ENCODE assay signal across 1 cellular context in the genomic region with DNA sequence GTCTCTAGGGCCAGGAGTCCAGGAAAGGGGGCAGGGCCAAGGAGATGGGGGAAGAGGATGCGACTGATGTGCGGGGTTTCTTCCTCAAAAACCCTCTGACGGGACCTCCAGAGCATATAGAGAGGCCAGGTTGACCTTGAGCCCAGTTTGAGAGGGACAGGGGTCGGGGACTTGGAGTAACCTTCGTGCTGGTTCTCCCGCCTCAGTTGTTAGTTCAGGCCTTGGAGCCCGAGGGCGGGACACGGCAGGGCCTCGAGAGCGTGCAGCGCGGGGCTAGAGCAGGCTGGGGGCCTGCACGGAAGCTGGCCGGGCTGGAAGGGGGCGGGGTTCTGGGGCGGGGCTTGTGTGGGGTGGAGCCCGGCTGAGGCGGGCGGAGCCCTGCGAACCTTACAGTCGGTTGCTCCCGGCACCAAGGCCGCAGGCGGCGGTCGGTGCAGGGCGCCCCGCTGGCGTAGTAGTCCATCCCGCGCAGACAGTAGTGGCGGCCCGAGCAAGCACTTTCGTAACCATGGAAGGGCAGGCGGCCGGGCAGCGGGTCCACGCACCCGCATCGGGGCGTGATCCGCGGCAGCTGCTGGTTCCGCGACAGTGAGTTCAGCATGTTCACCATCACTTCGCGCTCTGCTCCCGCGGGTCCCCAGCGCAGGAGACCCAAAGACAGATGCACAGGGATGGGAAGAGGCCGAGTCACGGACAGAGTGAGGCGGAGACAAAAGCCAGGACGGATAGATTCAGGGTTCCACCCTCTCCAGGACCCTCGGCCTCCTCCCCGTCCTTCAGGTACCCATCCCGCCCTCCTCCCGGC.
A peak's percentile ranks its signal among the peaks of the same experiment; 100 is the strongest.
TF ChIP-seq lines count a peak whose summit lies in the region.

No MANE protein-coding gene starts in this region.

TF ChIP-seq in HepG2, 621 proteins besides CTCF, POLR2A, EP300 and RAD21 (continued from another document and continues in another):
- TF ChIP-seq, protein P1, sequence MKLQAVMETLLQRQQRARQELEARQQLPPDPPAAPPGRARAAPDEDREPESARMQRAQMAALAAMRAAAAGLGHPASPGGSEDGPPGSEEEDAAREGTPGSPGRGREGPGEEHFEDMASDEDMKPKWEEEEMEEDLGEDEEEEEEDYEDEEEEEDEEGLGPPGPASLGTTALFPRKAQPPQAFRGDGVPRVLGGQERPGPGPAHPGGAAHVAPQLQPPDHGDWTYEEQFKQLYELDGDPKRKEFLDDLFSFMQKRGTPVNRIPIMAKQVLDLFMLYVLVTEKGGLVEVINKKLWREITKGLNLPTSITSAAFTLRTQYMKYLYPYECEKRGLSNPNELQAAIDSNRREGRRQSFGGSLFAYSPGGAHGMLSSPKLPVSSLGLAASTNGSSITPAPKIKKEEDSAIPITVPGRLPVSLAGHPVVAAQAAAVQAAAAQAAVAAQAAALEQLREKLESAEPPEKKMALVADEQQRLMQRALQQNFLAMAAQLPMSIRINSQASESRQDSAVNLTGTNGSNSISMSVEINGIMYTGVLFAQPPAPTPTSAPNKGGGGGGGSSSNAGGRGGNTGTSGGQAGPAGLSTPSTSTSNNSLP (IDR thresholded peaks at IDR 0.05; ENCODE audit: low read depth, low read length), result no peak
- TF ChIP-seq ZNF10 (CRISPR knock-in tag; IDR thresholded peaks at IDR 0.05; ENCODE audit: borderline replicate concordance, low read depth) (no peak), ZNF30 (CRISPR knock-in tag; IDR thresholded peaks at IDR 0.05) (peak; percentile 96), ZNF235 (CRISPR knock-in tag; IDR thresholded peaks at IDR 0.05; ENCODE audit: borderline replicate concordance) (0 out of 2 replicates have a peak, but pooled peaks have one; percentile 28), FOSL2 (CRISPR knock-in tag; IDR thresholded peaks at IDR 0.05) (no peak), GTF3A (CRISPR knock-in tag; conservative IDR thresholded peaks at IDR 0.05) (no peak), ZNF749 (CRISPR knock-in tag; IDR thresholded peaks at IDR 0.05; ENCODE audit: borderline replicate concordance) (no peak; the same call in 1 of the 2 replicates), HOXA9 (CRISPR knock-in tag; IDR thresholded peaks at IDR 0.05; ENCODE audit: borderline replicate concordance) (no peak; the same call in 1 of the 2 replicates), MEF2D (CRISPR knock-in tag; IDR thresholded peaks at IDR 0.05) (peak; percentile 50; the same call in 1 of the 2 replicates), ZNF709 (CRISPR knock-in tag; IDR thresholded peaks at IDR 0.05) (peak; percentile 77; the same call in 1 of the 2 replicates), MTF2 (CRISPR knock-in tag; IDR thresholded peaks at IDR 0.05; ENCODE audit: borderline replicate concordance) (peak; percentile 60; the same call in 1 of the 2 replicates), ZNF468 (CRISPR knock-in tag; IDR thresholded peaks at IDR 0.05) (0 out of 2 replicates have a peak, but pooled peaks have one; percentile 71), GATAD2A (CRISPR knock-in tag; IDR thresholded peaks at IDR 0.05) (no peak; the same call in 1 of the 2 replicates), ZMYM4 (CRISPR knock-in tag; IDR thresholded peaks at IDR 0.05) (0 out of 2 replicates have a peak, but pooled peaks have one; percentile 35), BRD4 (CRISPR knock-in tag; IDR thresholded peaks at IDR 0.05) (no peak), EEA1 (CRISPR knock-in tag; IDR thresholded peaks at IDR 0.05; ENCODE audit: borderline replicate concordance) (no peak; the same call in 1 of the 2 replicates), FOXA1 (IDR thresholded peaks at IDR 0.05) (no peak), FOXA1 (CRISPR knock-in tag; IDR thresholded peaks at IDR 0.05) (no peak), TBL1XR1 (IDR thresholded peaks at IDR 0.05; ENCODE audit: borderline replicate concordance, low read length, partially characterized antibody) (no peak), JUNB (CRISPR knock-in tag; IDR thresholded peaks at IDR 0.05; ENCODE audit: borderline replicate concordance) (peak; percentile 46; the same call in 1 of the 2 replicates), RBM39 (IDR thresholded peaks at IDR 0.05; ENCODE audit: low read depth, low read length, poor library complexity, severe bottlenecking) (peak; percentile 35), ZNF598 (CRISPR knock-in tag; IDR thresholded peaks at IDR 0.05; ENCODE audit: borderline replicate concordance) (0 out of 2 replicates have a peak, but pooled peaks have one; percentile 9), FOXM1 (CRISPR knock-in tag; IDR thresholded peaks at IDR 0.05) (peak; percentile 32; the same call in 1 of the 2 replicates), ZNF672 (CRISPR knock-in tag; IDR thresholded peaks at IDR 0.05) (no peak), TBP (CRISPR knock-in tag; IDR thresholded peaks at IDR 0.05) (no peak), ZC3H4 (CRISPR knock-in tag; IDR thresholded peaks at IDR 0.05; ENCODE audit: borderline replicate concordance) (no peak), JDP2 (CRISPR knock-in tag; IDR thresholded peaks at IDR 0.05; ENCODE audit: borderline replicate concordance) (no peak; the same call in 1 of the 2 replicates), ZNF350 (CRISPR knock-in tag; IDR thresholded peaks at IDR 0.05; ENCODE audit: borderline replicate concordance, low read depth) (no peak), KAT7 (CRISPR knock-in tag; IDR thresholded peaks at IDR 0.05; ENCODE audit: borderline replicate concordance) (peak; percentile 45; the same call in 1 of the 2 replicates), CCAR2 (optimal IDR thresholded peaks at IDR 0.05; ENCODE audit: low read depth, low read length) (no peak), ZNF777 (CRISPR knock-in tag; IDR thresholded peaks at IDR 0.05) (peak; percentile 64; the same call in 1 of the 2 replicates)
- TF ChIP-seq, protein P2, sequence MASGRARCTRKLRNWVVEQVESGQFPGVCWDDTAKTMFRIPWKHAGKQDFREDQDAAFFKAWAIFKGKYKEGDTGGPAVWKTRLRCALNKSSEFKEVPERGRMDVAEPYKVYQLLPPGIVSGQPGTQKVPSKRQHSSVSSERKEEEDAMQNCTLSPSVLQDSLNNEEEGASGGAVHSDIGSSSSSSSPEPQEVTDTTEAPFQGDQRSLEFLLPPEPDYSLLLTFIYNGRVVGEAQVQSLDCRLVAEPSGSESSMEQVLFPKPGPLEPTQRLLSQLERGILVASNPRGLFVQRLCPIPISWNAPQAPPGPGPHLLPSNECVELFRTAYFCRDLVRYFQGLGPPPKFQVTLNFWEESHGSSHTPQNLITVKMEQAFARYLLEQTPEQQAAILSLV (CRISPR knock-in tag; IDR thresholded peaks at IDR 0.05; ENCODE audit: borderline replicate concordance), result no peak
- TF ChIP-seq, protein P3, sequence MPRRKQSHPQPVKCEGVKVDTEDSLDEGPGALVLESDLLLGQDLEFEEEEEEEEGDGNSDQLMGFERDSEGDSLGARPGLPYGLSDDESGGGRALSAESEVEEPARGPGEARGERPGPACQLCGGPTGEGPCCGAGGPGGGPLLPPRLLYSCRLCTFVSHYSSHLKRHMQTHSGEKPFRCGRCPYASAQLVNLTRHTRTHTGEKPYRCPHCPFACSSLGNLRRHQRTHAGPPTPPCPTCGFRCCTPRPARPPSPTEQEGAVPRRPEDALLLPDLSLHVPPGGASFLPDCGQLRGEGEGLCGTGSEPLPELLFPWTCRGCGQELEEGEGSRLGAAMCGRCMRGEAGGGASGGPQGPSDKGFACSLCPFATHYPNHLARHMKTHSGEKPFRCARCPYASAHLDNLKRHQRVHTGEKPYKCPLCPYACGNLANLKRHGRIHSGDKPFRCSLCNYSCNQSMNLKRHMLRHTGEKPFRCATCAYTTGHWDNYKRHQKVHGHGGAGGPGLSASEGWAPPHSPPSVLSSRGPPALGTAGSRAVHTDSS (CRISPR knock-in tag; conservative IDR thresholded peaks at IDR 0.05), result no peak
- TF ChIP-seq, protein P4, sequence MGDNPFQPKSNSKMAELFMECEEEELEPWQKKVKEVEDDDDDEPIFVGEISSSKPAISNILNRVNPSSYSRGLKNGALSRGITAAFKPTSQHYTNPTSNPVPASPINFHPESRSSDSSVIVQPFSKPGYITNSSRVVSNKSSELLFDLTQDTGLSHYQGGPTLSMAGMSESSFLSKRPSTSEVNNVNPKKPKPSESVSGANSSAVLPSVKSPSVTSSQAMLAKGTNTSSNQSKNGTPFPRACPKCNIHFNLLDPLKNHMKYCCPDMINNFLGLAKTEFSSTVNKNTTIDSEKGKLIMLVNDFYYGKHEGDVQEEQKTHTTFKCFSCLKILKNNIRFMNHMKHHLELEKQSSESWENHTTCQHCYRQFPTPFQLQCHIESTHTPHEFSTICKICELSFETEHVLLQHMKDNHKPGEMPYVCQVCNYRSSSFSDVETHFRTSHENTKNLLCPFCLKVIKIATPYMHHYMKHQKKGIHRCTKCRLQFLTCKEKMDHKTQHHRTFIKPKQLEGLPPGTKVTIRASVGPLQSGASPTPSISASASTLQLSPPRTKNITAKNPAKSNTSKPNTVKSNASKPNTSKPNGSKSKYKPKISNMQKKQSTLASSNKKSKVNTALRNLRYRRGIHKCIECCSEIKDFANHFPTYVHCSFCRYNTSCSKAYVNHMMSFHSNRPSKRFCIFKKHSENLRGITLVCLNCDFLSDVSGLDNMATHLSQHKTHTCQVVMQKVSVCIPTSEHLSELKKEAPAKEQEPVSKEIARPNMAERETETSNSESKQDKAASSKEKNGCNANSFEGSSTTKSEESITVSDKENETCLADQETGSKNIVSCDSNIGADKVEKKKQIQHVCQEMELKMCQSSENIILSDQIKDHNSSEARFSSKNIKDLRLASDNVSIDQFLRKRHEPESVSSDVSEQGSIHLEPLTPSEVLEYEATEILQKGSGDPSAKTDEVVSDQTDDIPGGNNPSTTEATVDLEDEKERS (CRISPR knock-in tag; IDR thresholded peaks at IDR 0.05), result no peak
- TF ChIP-seq, protein P5, sequence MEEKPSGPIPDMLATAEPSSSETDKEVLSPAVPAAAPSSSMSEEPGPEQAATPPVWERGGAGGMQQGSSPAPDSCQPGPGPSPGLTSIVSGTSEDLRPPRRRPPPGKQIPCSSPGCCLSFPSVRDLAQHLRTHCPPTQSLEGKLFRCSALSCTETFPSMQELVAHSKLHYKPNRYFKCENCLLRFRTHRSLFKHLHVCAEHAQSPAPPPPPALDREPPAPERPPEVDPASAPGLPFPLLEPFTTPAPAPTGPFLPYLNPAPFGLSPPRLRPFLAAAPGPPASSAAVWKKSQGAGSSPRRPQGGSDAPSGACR (CRISPR knock-in tag; IDR thresholded peaks at IDR 0.05), result no peak
- TF ChIP-seq, protein P6, sequence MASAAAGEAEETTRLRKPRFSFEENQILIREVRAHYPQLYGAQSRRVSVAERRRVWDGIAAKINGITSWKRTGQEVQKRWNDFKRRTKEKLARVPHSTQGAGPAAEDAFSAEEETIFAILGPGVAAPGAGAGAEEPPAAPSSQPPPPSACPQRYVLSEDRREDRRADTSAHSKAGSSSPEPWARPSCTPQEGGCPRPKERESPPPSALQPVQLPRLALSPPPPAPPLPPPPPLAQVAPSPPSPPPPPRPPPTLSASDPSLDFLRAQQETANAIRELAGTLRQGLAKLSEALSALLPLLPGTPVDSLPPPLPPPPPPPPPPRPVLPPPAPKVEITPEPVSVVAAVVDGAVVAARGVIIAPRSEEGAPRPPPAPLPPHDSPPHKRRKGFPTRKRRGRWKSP (CRISPR knock-in tag; IDR thresholded peaks at IDR 0.05), result peak; percentile 89
- TF ChIP-seq, protein P7, sequence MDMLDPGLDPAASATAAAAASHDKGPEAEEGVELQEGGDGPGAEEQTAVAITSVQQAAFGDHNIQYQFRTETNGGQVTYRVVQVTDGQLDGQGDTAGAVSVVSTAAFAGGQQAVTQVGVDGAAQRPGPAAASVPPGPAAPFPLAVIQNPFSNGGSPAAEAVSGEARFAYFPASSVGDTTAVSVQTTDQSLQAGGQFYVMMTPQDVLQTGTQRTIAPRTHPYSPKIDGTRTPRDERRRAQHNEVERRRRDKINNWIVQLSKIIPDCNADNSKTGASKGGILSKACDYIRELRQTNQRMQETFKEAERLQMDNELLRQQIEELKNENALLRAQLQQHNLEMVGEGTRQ (IDR thresholded peaks at IDR 0.05; ENCODE audit: low read depth, low read length), result no peak
- TF ChIP-seq, protein P7 (CRISPR knock-in tag; IDR thresholded peaks at IDR 0.05; ENCODE audit: borderline replicate concordance), result no peak
- TF ChIP-seq, protein P8, sequence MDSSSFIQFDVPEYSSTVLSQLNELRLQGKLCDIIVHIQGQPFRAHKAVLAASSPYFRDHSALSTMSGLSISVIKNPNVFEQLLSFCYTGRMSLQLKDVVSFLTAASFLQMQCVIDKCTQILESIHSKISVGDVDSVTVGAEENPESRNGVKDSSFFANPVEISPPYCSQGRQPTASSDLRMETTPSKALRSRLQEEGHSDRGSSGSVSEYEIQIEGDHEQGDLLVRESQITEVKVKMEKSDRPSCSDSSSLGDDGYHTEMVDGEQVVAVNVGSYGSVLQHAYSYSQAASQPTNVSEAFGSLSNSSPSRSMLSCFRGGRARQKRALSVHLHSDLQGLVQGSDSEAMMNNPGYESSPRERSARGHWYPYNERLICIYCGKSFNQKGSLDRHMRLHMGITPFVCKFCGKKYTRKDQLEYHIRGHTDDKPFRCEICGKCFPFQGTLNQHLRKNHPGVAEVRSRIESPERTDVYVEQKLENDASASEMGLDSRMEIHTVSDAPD (CRISPR knock-in tag; IDR thresholded peaks at IDR 0.05), result no peak; the same call in 1 of the 2 replicates
- TF ChIP-seq, protein P9, sequence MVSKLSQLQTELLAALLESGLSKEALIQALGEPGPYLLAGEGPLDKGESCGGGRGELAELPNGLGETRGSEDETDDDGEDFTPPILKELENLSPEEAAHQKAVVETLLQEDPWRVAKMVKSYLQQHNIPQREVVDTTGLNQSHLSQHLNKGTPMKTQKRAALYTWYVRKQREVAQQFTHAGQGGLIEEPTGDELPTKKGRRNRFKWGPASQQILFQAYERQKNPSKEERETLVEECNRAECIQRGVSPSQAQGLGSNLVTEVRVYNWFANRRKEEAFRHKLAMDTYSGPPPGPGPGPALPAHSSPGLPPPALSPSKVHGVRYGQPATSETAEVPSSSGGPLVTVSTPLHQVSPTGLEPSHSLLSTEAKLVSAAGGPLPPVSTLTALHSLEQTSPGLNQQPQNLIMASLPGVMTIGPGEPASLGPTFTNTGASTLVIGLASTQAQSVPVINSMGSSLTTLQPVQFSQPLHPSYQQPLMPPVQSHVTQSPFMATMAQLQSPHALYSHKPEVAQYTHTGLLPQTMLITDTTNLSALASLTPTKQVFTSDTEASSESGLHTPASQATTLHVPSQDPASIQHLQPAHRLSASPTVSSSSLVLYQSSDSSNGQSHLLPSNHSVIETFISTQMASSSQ (IDR thresholded peaks at IDR 0.05; ENCODE audit: low read depth), result no peak
- TF ChIP-seq, protein P9 (CRISPR knock-in tag; IDR thresholded peaks at IDR 0.05; ENCODE audit: borderline replicate concordance), result no peak
